ENCODE assay signal across 9 cellular contexts in the genomic region with DNA sequence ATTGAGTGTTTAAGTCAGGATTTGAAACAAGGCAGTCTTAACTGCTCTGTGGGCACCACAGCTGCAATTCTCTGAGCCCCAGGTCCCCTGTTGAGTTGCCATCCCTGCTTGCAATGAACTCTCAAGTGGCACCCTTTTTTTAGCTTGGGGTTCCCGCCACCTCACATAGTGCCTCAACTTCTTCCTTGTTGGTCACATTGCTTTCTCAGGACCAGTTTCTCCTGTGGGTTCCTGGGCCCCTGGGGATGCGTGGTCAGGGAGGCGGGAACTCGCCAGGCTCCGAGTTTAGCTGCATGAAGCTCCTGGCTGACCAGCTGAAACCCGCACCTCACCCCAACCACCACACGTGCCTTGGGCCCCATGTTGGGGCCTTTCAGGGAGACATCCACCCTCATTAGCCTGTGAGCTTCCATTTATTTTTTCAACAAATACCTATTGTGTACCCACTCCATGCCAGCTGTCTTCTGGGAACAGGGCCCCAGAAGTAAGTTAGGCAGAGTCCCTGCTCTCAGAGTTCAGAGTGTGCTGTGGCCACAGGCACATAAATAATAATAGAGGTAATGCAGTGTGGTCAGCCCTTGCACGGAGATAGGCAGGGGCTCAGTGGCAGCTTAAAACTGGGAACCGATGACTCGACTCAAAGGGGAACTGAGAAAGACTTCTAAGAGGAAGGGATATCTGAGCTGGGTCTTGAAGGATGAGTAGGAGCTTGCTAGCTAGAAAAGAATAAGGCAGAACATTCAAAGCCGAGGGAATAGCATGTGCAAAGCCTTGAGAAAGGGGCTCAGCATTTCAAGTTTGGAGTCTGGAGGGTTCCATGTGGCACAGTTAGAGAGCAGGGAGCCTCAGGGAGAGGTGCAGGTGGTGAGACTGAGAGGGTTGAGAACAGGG. TPM values are rescaled to one million over a fixed set of nuclear protein-coding genes. Genes with fewer than 3 reads are reported as not detected.
DNase-seq lines count a peak whose midpoint lies in the region; ATAC-seq and TF ChIP-seq lines count a peak whose summit lies in the region.
"Had no signal": no experiment of that assay in that cellular context is flagged by ENCODE, and none has a peak within 500 bp of the region (broad histone marks: within the 10 kb centered on the region; RNA-seq: fewer than 3 reads in every experiment).

No MANE protein-coding gene starts in this region.

- no peaks in the 10 kb centered on the region for H3F3A ChIP-seq in neural cell (ENCODE audit: insufficient read depth, low read length, poor library complexity, severe bottlenecking)

- H3K9ac ChIP-seq in neural cell (ENCODE audit: low read length) = no peak overlapping the region

- no peaks in the 10 kb centered on the region for H4K20me1 ChIP-seq in neural cell (ENCODE audit: insufficient read depth)

- TF ChIP-seq RAD21 in neural cell (conservative IDR thresholded peaks at IDR 0.05) = no peak

- H3K4me3 ChIP-seq in neural cell (ENCODE audit: low read length) (no peak overlapping the region), HAP-1 (no peak overlapping the region)

- in situ Hi-C loops in HAP-1 (cut with MboI; ENCODE audit: low sequenced_read_pairs) = loop anchor here (10.0 kb wide), 1 partner anchor 248 kb away; no protein-coding TSS in a partner anchor

- H3K79me2 ChIP-seq in neural cell (replicated peaks; ENCODE audit: insufficient read depth, low read length) = no peaks in the 10 kb centered on the region

- no peak for TF ChIP-seq EP300 in neural cell (conservative IDR thresholded peaks at IDR 0.05; ENCODE audit: poor library complexity, severe bottlenecking)

- DNase-seq in NOMO-1 treated with DMSO at 0.1 percent for 48 hours (lab: John Stamatoyannopoulos, UW; ENCODE audit: unreplicated experiment) = peak; percentile 89
- DNase-seq in HAP-1 (ENCODE audit: low spot score in 2 of 2) = no peak
- no peak for DNase-seq in NCI-H2081 (lab: John Stamatoyannopoulos, UW)
- DNase-seq in activated CD4-positive, alpha-beta T cell treated with anti-CD3 and anti-CD28 coated beads for 4 hours = no peak
- DNase-seq: activated CD8-positive, alpha-beta memory T cell treated with anti-CD3 and anti-CD28 coated beads for 24 hours; NCI-H187 had no signal

- no peaks in the 10 kb centered on the region for H3K9me3 ChIP-seq in neural cell (ENCODE audit: low read length)
- H3K9me3 ChIP-seq in HAP-1 = no peaks in the 10 kb centered on the region

- no peak overlapping the region for H2AFZ ChIP-seq in neural cell (ENCODE audit: low read depth, low read length)

- no peak overlapping the region for H3K4me2 ChIP-seq in neural cell (ENCODE audit: low read length)

- peaks cover 12% of the 10 kb centered on the region for H3K27me3 ChIP-seq in neural cell (ENCODE audit: insufficient read depth, low read depth, low read length)
- peaks cover 2% of the 10 kb centered on the region; the same call in 1 of the 2 replicates for H3K27me3 ChIP-seq in HAP-1 (ENCODE audit: low read depth)

- H3K27ac ChIP-seq in neural cell (ENCODE audit: low read length) = peak overlapping the region; percentile 49

- no peaks in the 10 kb centered on the region for H3K36me3 ChIP-seq in neural cell (ENCODE audit: insufficient read depth, low read length)
- no peaks in the 10 kb centered on the region for H3K36me3 ChIP-seq in HAP-1 (replicated peaks)

- no peaks in the 10 kb centered on the region for H3K4me1 ChIP-seq in HAP-1

- no peak for TF ChIP-seq CTCF in neural cell (IDR thresholded peaks at IDR 0.05; ENCODE audit: poor library complexity, severe bottlenecking)

- H3K9me2 ChIP-seq in neural cell (ENCODE audit: insufficient read depth, low read length) = no peaks in the 10 kb centered on the region

- ATAC-seq in GM19035 (IDR thresholded peaks at IDR 0.05; ENCODE audit: unreplicated experiment) = peak; percentile 61
- peak; percentile 48 for ATAC-seq in HG02678 (IDR thresholded peaks at IDR 0.05; ENCODE audit: unreplicated experiment)

TF ChIP-seq in neural cell, 6 proteins besides CTCF, POLR2A, EP300 and RAD21:
- TF ChIP-seq SMC3 (conservative IDR thresholded peaks at IDR 0.05; ENCODE audit: poor library complexity) (no peak), POLR2AphosphoS5 (IDR thresholded peaks at IDR 0.05) (no peak), TAF1 (IDR thresholded peaks at IDR 0.05; ENCODE audit: low read depth) (no peak), EZH2 (IDR thresholded peaks at IDR 0.05; ENCODE audit: borderline replicate concordance, insufficient read depth, low read length, poor library complexity, severe bottlenecking) (no peak)

RNA-seq across cellular contexts. Expression of a gene that starts 33.9 kb away (rescaled TPM):
- polyA plus RNA-seq in neural cell = 0.48 and 2.4 TPM in 2 replicates
- 1.3 and 1.5 TPM in 2 replicates for polyA minus RNA-seq in neural cell
